Comparison of ENCODE assay signal across 1 cellular context in genomic region chr5:14433202-14433601, GRCh38.
TF ChIP-seq lines count a peak whose summit lies in the region.

No MANE protein-coding gene starts in this region.

TF ChIP-seq in SK-N-SH treated with all-trans-retinoic acid at 6 μM for 48 hours, 23 proteins besides CTCF, POLR2A, EP300 and RAD21 (continued from another document):
- no peak for TF ChIP-seq PPARA (CRISPR knock-in tag; IDR thresholded peaks at IDR 0.05; ENCODE audit: borderline replicate concordance)
